8 cellular contexts compared by ENCODE assay signal in the genomic region with DNA sequence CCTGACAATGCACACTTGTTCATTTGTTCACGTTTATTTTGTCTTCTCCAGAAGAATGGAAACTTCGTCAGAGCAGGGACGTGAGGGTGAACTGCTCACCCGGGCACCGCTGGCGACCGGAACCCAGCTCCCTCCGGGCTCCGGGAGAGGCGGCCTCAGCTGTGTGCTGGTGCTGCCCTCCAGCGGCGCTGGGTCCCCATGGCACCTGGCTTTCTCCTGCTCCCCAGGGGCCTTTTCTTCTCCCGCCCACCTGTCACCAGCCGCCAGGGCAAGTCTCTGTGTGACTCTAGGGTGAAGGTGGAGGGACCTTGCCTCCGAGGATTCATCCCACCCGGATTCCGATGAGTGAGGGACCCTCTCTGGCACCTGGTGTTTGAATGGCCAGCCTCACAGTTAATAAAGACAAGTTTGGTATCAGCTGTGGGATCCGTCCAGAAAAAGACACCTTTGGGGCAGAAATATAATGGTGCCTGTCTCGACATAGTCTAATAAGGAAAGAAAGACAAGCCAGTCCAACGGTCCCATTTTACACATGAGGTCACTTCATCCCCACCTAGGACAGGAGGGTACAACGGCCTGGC. TPM values are rescaled to one million over a fixed set of nuclear protein-coding genes. Genes with fewer than 3 reads are reported as not detected.
DNase-seq lines count a peak whose midpoint lies in the region; ATAC-seq and TF ChIP-seq lines count a peak whose summit lies in the region.

No MANE protein-coding gene starts in this region.

- H3K9me2 ChIP-seq in Karpas-422 (replicated peaks; ENCODE audit: insufficient read depth, low read length) = no peaks in the 10 kb centered on the region

- ATAC-seq in GM21737 (IDR thresholded peaks at IDR 0.05; ENCODE audit: unreplicated experiment) (peak; percentile 76), foreskin keratinocyte (peak; percentile 93)

- H3K9ac ChIP-seq in Karpas-422 (ENCODE audit: low read length) (peak overlapping the region; percentile 35), stomach smooth muscle (ENCODE audit: low read length in 2 of 2) (peak overlapping the region; percentile 59 to 80)

- peak; percentile 39 for DNase-seq in DMS53 treated with DMSO at 0.1 percent for 48 hours (lab: John Stamatoyannopoulos, UW; ENCODE audit: unreplicated experiment)
- peak; percentile 91 for DNase-seq in Karpas-422
- DNase-seq in RPMI8226 = peak; percentile 77
- peak; percentile 70 for DNase-seq in activated effector memory CD4-positive, alpha-beta T cell treated with Interleukin-2 at 50 U/mL for 16 hours
- peak; percentile 31 to 54 for DNase-seq in foreskin keratinocyte

- H3K9me3 ChIP-seq in Karpas-422 (ENCODE audit: low read length) (no peaks in the 10 kb centered on the region), neuron (ENCODE audit: low read length) (no peaks in the 10 kb centered on the region), stomach smooth muscle (ENCODE audit: control insufficient read depth in 2 of 2, low read length in 2 of 2) (no peaks in the 10 kb centered on the region)

- TF ChIP-seq CTCF in foreskin keratinocyte (conservative IDR thresholded peaks at IDR 0.05) = peak; percentile 97

- H3K36me3 ChIP-seq in Karpas-422 (ENCODE audit: insufficient read depth, low read length) (no peaks in the 10 kb centered on the region), neuron (ENCODE audit: insufficient read depth, low read length) (no peaks in the 10 kb centered on the region), stomach smooth muscle (ENCODE audit: control insufficient read depth in 2 of 2, insufficient read depth in 2 of 2, low read length in 2 of 2) (no peaks in the 10 kb centered on the region)

- H3K27me3 ChIP-seq in Karpas-422 (ENCODE audit: low read length) (peaks cover 2% of the 10 kb centered on the region; the same call in 1 of the 2 replicates), foreskin keratinocyte (peaks cover 15% of the 10 kb centered on the region), neuron (ENCODE audit: insufficient read depth, low read length) (peaks cover 10% of the 10 kb centered on the region), stomach smooth muscle (ENCODE audit: control insufficient read depth in 1 of 2, insufficient read depth in 2 of 2, low read length in 2 of 2) (peaks cover 0 to 3% of the 10 kb centered on the region in 2 donors)

- H2AFZ ChIP-seq in Karpas-422 (ENCODE audit: low read length) = peak overlapping the region; percentile 84
- H2AFZ ChIP-seq in neuron (ENCODE audit: low read depth, low read length) = peak overlapping the region; percentile 19

- H3K4me2 ChIP-seq in Karpas-422 (ENCODE audit: low read depth, low read length, poor library complexity, severe bottlenecking) = peak overlapping the region; percentile 89

- peak overlapping the region; percentile 64 for H3K4me3 ChIP-seq in Karpas-422 (ENCODE audit: low read length)
- H3K4me3 ChIP-seq in neuron (ENCODE audit: low read length) = peak overlapping the region; percentile 45
- H3K4me3 ChIP-seq in stomach smooth muscle (ENCODE audit: low read length in 2 of 2) = peak overlapping the region; percentile 77 to 86

- H3K79me2 ChIP-seq in Karpas-422 (ENCODE audit: low read length) = no peaks in the 10 kb centered on the region

- H3K27ac ChIP-seq in Karpas-422 (ENCODE audit: low read length) = no peak overlapping the region
- H3K27ac ChIP-seq in foreskin keratinocyte = no peak overlapping the region
- H3K27ac ChIP-seq in stomach smooth muscle (ENCODE audit: low read length) = peak overlapping the region; percentile 49

- H4K20me1 ChIP-seq in Karpas-422 (ENCODE audit: insufficient read depth, low read depth, low read length) = no peaks in the 10 kb centered on the region

- H3K4me1 ChIP-seq in Karpas-422 (ENCODE audit: low read length) (peaks cover 27% of the 10 kb centered on the region), foreskin keratinocyte (no peaks in the 10 kb centered on the region), neuron (ENCODE audit: insufficient read depth, low read length) (peaks cover 7% of the 10 kb centered on the region), stomach smooth muscle (ENCODE audit: control insufficient read depth, insufficient read depth, low read length) (peaks cover 9% of the 10 kb centered on the region)

RNA-seq across cellular contexts. Expression of a gene that starts 32.9 kb away (rescaled TPM):
- total RNA-seq in Karpas-422 (2014; rRNA removed; shearing (Covaris generic); ENCODE audit: low replicate concordance) = 4.5 and 4.8 TPM in 2 replicates
- total RNA-seq in foreskin keratinocyte = 10.4 and 13.2 TPM in 2 replicates
- 12.5 and 15.2 TPM in 2 replicates for polyA plus RNA-seq in foreskin keratinocyte

Comparison
In these comparisons a context has a peak if more than half of its experiments do, and no peak if none do; other contexts are left out.
1. DNase-seq: peak in every context shown above with its lines; median percentile 91 in Karpas-422; 77 in RPMI8226; 70 in activated effector memory CD4-positive, alpha-beta T cell treated with Interleukin-2 at 50 U/mL for 16 hours; 42 in foreskin keratinocyte; 39 in DMS53 treated with DMSO at 0.1 percent for 48 hours.